In genomic region chr13:23715762-23716235, GRCh38 we compare ENCODE assay signal across 12 cellular contexts.
A peak's percentile ranks its signal among the peaks of the same experiment; 100 is the strongest.
DNase-seq lines count a peak whose midpoint lies in the region; ATAC-seq and TF ChIP-seq lines count a peak whose summit lies in the region.
"Had no signal": no experiment of that assay in that cellular context is flagged by ENCODE, and none has a peak within 500 bp of the region (broad histone marks: within the 10 kb centered on the region; RNA-seq: fewer than 3 reads in every experiment).

No MANE protein-coding gene starts in this region.

- DNase-seq in activated naive CD4-positive, alpha-beta T cell treated with anti-CD3 and anti-CD28 coated beads for 36 hours: peak; percentile 16
- DNase-seq in activated naive CD4-positive, alpha-beta T cell treated with Interleukin-2 at 50 U/mL for 16 hours: no peak
- DNase-seq in Panc1 (ENCODE audit: low read depth, low spot score) (no peak), cardiac muscle cell (ENCODE audit: low read depth in 1 of 2, low spot score in 1 of 2) (peak in 1 of 2 donors; percentile 49), thyroid gland (peak; percentile 62), caudate nucleus (lab: John Stamatoyannopoulos, UW) (no peak)
- DNase-seq: activated B cell treated with CpG ODN at 0.5 μM for 24 hours; CD8-positive, alpha-beta memory T cell; natural killer cell had no signal

- no peaks in the 10 kb centered on the region for H3K36me3 ChIP-seq in Panc1 (ENCODE audit: control insufficient read depth, insufficient read depth, low read length)
- no peaks in the 10 kb centered on the region for H3K36me3 ChIP-seq in cardiac muscle cell
- H3K36me3 ChIP-seq in thyroid gland: no peaks in the 10 kb centered on the region
- H3K36me3 ChIP-seq: HAP-1 had no signal

- TF ChIP-seq POLR2A in thyroid gland (IDR thresholded peaks at IDR 0.05): no peak

- no peaks in the 10 kb centered on the region for H3K36me3 Mint-ChIP-seq in activated naive CD4-positive, alpha-beta T cell treated with anti-CD3 and anti-CD28 coated beads for 36 hours (ENCODE audit: low read depth)
- H3K36me3 Mint-ChIP-seq: natural killer cell had no signal

- H3K4me3 ChIP-seq in Panc1 (ENCODE audit: low read depth in 2 of 2, low read length in 2 of 2) (no peak overlapping the region), cardiac muscle cell (no peak overlapping the region), thyroid gland (replicated peaks in 1 of 3) (no peak overlapping the region)
- H3K4me3 ChIP-seq: HAP-1 had no signal

- TF ChIP-seq CTCF in Panc1 (IDR thresholded peaks at IDR 0.05): peak; percentile 67
- TF ChIP-seq CTCF in cardiac muscle cell (IDR thresholded peaks at IDR 0.05; ENCODE audit: low read depth, low read length): peak; percentile 24
- peak in 4 of 6 experiments; percentile 52 to 64 (median 60) for TF ChIP-seq CTCF in thyroid gland (IDR thresholded peaks at IDR 0.05)

- H3K4me3 Mint-ChIP-seq in activated naive CD4-positive, alpha-beta T cell treated with anti-CD3 and anti-CD28 coated beads for 36 hours: no peak overlapping the region
- H3K4me3 Mint-ChIP-seq: activated B cell treated with CpG ODN at 0.5 μM for 24 hours; CD8-positive, alpha-beta memory T cell; natural killer cell had no signal

- 81 to 89% methylated on average over 5 to 10 of the region's 11 CpGs for WGBS in thyroid gland, 2 donors

- no peaks in the 10 kb centered on the region for H3K4me1 ChIP-seq in Panc1 (ENCODE audit: control insufficient read depth, insufficient read depth, low read length)
- no peaks in the 10 kb centered on the region for H3K4me1 ChIP-seq in cardiac muscle cell (ENCODE audit: low read depth)
- H3K4me1 ChIP-seq in thyroid gland: no peaks in the 10 kb centered on the region
- H3K4me1 ChIP-seq: HAP-1 had no signal

- BruUV-seq in Panc1 (replicated peaks; lab: Mats Ljungman, UMichigan): no TSS peak

- in situ Hi-C loops in Panc1 (cut with HindIII; ENCODE audit: low pct_unique_long_range_greater_than_20kb, low sequenced_read_pairs): no loop called here

- H3K27ac Mint-ChIP-seq in activated naive CD4-positive, alpha-beta T cell treated with anti-CD3 and anti-CD28 coated beads for 36 hours: no peak overlapping the region
- H3K27ac Mint-ChIP-seq: activated B cell treated with CpG ODN at 0.5 μM for 24 hours; CD8-positive, alpha-beta memory T cell; natural killer cell had no signal

- no peaks in the 10 kb centered on the region for H3K27me3 Mint-ChIP-seq in activated naive CD4-positive, alpha-beta T cell treated with anti-CD3 and anti-CD28 coated beads for 36 hours (ENCODE audit: low read depth)

- H3K27ac ChIP-seq in Panc1 (ENCODE audit: low read length): no peak overlapping the region
- H3K27ac ChIP-seq in cardiac muscle cell: no peak overlapping the region
- no peak overlapping the region for H3K27ac ChIP-seq in thyroid gland
- no peak overlapping the region for H3K27ac ChIP-seq in caudate nucleus (ENCODE audit: low read depth, low read length)

- H3K9me3 Mint-ChIP-seq in activated naive CD4-positive, alpha-beta T cell treated with anti-CD3 and anti-CD28 coated beads for 36 hours: peaks cover 4% of the 10 kb centered on the region
- H3K9me3 Mint-ChIP-seq: CD8-positive, alpha-beta memory T cell; natural killer cell had no signal

- no peak for ATAC-seq in Panc1
- no peak for ATAC-seq in GM18907 (IDR thresholded peaks at IDR 0.05; ENCODE audit: unreplicated experiment)
- ATAC-seq in GM21786 (IDR thresholded peaks at IDR 0.05; ENCODE audit: unreplicated experiment): no peak
- ATAC-seq: natural killer cell had no signal

- intact Hi-C loops in activated naive CD4-positive, alpha-beta T cell treated with anti-CD3 and anti-CD28 coated beads for 36 hours (cut with micrococcal nuclease): loop anchor here (1.0 kb wide), 1 partner anchor 156 kb away; no protein-coding TSS in a partner anchor
- intact Hi-C loops in Panc1 (cut with micrococcal nuclease; ENCODE audit: unreplicated experiment): no loop called here
- intact Hi-C loops in thyroid gland (cut with DNase I): loop anchor here (5.0 kb wide), 1 partner anchor 157 kb away; no protein-coding TSS in a partner anchor

- H3K27me3 ChIP-seq in Panc1 (ENCODE audit: control insufficient read depth, insufficient read depth, low read length) (no peaks in the 10 kb centered on the region), cardiac muscle cell (no peaks in the 10 kb centered on the region), thyroid gland (no peaks in the 10 kb centered on the region)

- POLR2A ChIA-PET in Panc1 (lab: Charles Lee): no interaction called here

- no peaks in the 10 kb centered on the region for H3K9me3 ChIP-seq in Panc1 (ENCODE audit: control insufficient read depth, insufficient read depth, low read depth, low read length)
- no peaks in the 10 kb centered on the region for H3K9me3 ChIP-seq in cardiac muscle cell (ENCODE audit: low read depth)
- H3K9me3 ChIP-seq in thyroid gland: no peaks in the 10 kb centered on the region
- H3K9me3 ChIP-seq: HAP-1 had no signal

- peaks cover 17% of the 10 kb centered on the region for H3K4me1 Mint-ChIP-seq in activated naive CD4-positive, alpha-beta T cell treated with anti-CD3 and anti-CD28 coated beads for 36 hours (ENCODE audit: low read depth)
- H3K4me1 Mint-ChIP-seq: activated B cell treated with CpG ODN at 0.5 μM for 24 hours, natural killer cell had no signal

- CTCF ChIA-PET in activated naive CD4-positive, alpha-beta T cell treated with anti-CD3 and anti-CD28 coated beads for 36 hours (lab: Charles Lee): no interaction called here
- CTCF ChIA-PET in Panc1 (lab: Charles Lee): no interaction called here

Comparison
In these comparisons a context has a peak if more than half of its experiments do, and no peak if none do; other contexts are left out.
1. DNase-seq: peak in activated naive CD4-positive, alpha-beta T cell treated with anti-CD3 and anti-CD28 coated beads for 36 hours (single experiment) and thyroid gland (2 of 2); none in activated naive CD4-positive, alpha-beta T cell treated with Interleukin-2 at 50 U/mL for 16 hours (single experiment), Panc1 (single experiment) and caudate nucleus (0 of 61).
2. Peak in every context shown above with its lines, with median percentiles within 50 percentile points of each other: CTCF ChIP-seq.